In genomic region chr1:180230416-180230790, GRCh38 we compare ENCODE assay signal across 8 cellular contexts. TPM values are rescaled to one million over a fixed set of nuclear protein-coding genes. Genes with fewer than 3 reads are reported as not detected.
DNase-seq lines count a peak whose midpoint lies in the region; ATAC-seq, FAIRE-seq and TF ChIP-seq lines count a peak whose summit lies in the region.

No MANE protein-coding gene starts in this region.

- WGBS in K562 (ENCODE audit: insufficient coverage, low coverage, missing lambda C conversion rate), result 5% methylated on average over 28 of the region's 28 CpGs

- CTCF ChIA-PET in CD4-positive, alpha-beta T cell (lab: Charles Lee), result no interaction called here
- CTCF ChIA-PET in K562 (lab: Yijun Ruan, JAX; ENCODE audit: low intra/inter-chr PET ratio), result no interaction called here
- CTCF ChIA-PET in naive thymus-derived CD4-positive, alpha-beta T cell (lab: Charles Lee), result no interaction called here

- H3K9me3 Mint-ChIP-seq in CD4-positive, alpha-beta T cell, result no peaks in the 10 kb centered on the region
- H3K9me3 Mint-ChIP-seq in naive thymus-derived CD4-positive, alpha-beta T cell, result peaks cover 0 to 2% (median 0%) of the 10 kb centered on the region in 11 donors

- H3K79me2 ChIP-seq in K562 (ENCODE audit: control insufficient read depth, insufficient read depth, low read length), result no peaks in the 10 kb centered on the region

- peak; percentile 27 for ATAC-seq in CD4-positive, alpha-beta T cell (ENCODE audit: poor library complexity)
- peak; percentile 13 for ATAC-seq in K562
- ATAC-seq in naive thymus-derived CD4-positive, alpha-beta T cell, result no peak
- no peak for ATAC-seq in HG03097 (IDR thresholded peaks at IDR 0.05; ENCODE audit: low FRiP score, unreplicated experiment)
- no peak for ATAC-seq in HG02623 (IDR thresholded peaks at IDR 0.05; ENCODE audit: unreplicated experiment)
- ATAC-seq in HG03108 (IDR thresholded peaks at IDR 0.05; ENCODE audit: unreplicated experiment), result no peak

- no TSS peak for BruUV-seq in K562 (replicated peaks; lab: Mats Ljungman, UMichigan)

- no peaks in the 10 kb centered on the region for H3K36me3 ChIP-seq in K562 (ENCODE audit: control insufficient read depth, insufficient read depth, low read length)
- H3K36me3 ChIP-seq in naive thymus-derived CD4-positive, alpha-beta T cell (ENCODE audit: control insufficient read depth in 2 of 3, insufficient read depth in 3 of 3, low read length in 3 of 3), result no peaks in the 10 kb centered on the region

- peaks cover 89% of the 10 kb centered on the region for H3K27me3 Mint-ChIP-seq in CD4-positive, alpha-beta T cell
- H3K27me3 Mint-ChIP-seq in naive thymus-derived CD4-positive, alpha-beta T cell, result peaks cover 61 to 85% (median 65%) of the 10 kb centered on the region in 5 donors

- DNase-seq in CD4-positive, alpha-beta T cell, result no peak
- DNase-seq in HT1080 (ENCODE audit: low read depth) (peak; percentile 22), K562 (ENCODE audit: extremely low read depth in 1 of 4, low spot score in 3 of 4) (peak in 2 of 4 experiments; percentile 46 to 54), NCI-H2081 treated with DMSO at 0.1 percent for 48 hours (lab: John Stamatoyannopoulos, UW) (no peak)
- peak in 1 of 9 donors; percentile 32 for DNase-seq in naive thymus-derived CD4-positive, alpha-beta T cell

- no peaks in the 10 kb centered on the region for H3K36me3 Mint-ChIP-seq in CD4-positive, alpha-beta T cell (ENCODE audit: low read depth)
- H3K36me3 Mint-ChIP-seq in naive thymus-derived CD4-positive, alpha-beta T cell, result no peaks in the 10 kb centered on the region

- peaks cover 12% of the 10 kb centered on the region; the same call in 1 of the 2 replicates for H4K20me1 ChIP-seq in K562 (replicated peaks; ENCODE audit: control insufficient read depth, insufficient read depth, low read length)

- H3K4me1 ChIP-seq in K562 (replicated peaks in 1 of 2; ENCODE audit: control insufficient read depth in 2 of 2, insufficient read depth in 2 of 2, low read length in 2 of 2), result peaks cover 0 to 49% of the 10 kb centered on the region in 2 experiments; a peak in 3 of 5 replicates
- H3K4me1 ChIP-seq in naive thymus-derived CD4-positive, alpha-beta T cell (ENCODE audit: control insufficient read depth in 2 of 2, insufficient read depth in 2 of 2, low read length in 2 of 2), result peaks cover 19 to 21% of the 10 kb centered on the region in 2 donors

- no peak for TF ChIP-seq EP300 in K562 (IDR thresholded peaks at IDR 0.05; ENCODE audit: low read length)

- peak overlapping the region; percentile 76 for H3K4me3 Mint-ChIP-seq in CD4-positive, alpha-beta T cell
- peak overlapping the region; percentile 71 to 82 (median 78) for H3K4me3 Mint-ChIP-seq in naive thymus-derived CD4-positive, alpha-beta T cell

- H3K9me1 ChIP-seq in K562 (ENCODE audit: control insufficient read depth, insufficient read depth, low read length), result no peaks in the 10 kb centered on the region

- H3K27ac Mint-ChIP-seq in CD4-positive, alpha-beta T cell, result no peak overlapping the region
- no peak overlapping the region for H3K27ac Mint-ChIP-seq in naive thymus-derived CD4-positive, alpha-beta T cell

- no peaks in the 10 kb centered on the region for H3K9me3 ChIP-seq in CD4-positive, alpha-beta T cell (ENCODE audit: control insufficient read depth, low read length)
- H3K9me3 ChIP-seq in K562 (replicated peaks; ENCODE audit: control insufficient read depth, insufficient read depth, low read depth, low read length), result no peaks in the 10 kb centered on the region
- H3K9me3 ChIP-seq in naive thymus-derived CD4-positive, alpha-beta T cell (ENCODE audit: control insufficient read depth in 2 of 3, low read length in 3 of 3), result no peaks in the 10 kb centered on the region

- peaks cover 32% of the 10 kb centered on the region for H3K4me1 Mint-ChIP-seq in CD4-positive, alpha-beta T cell (ENCODE audit: low read depth)
- peaks cover 16 to 44% (median 26%) of the 10 kb centered on the region in 7 donors for H3K4me1 Mint-ChIP-seq in naive thymus-derived CD4-positive, alpha-beta T cell

- POLR2A ChIA-PET in CD4-positive, alpha-beta T cell (lab: Charles Lee), result no interaction called here
- POLR2A ChIA-PET in K562 (lab: Yijun Ruan, JAX), result interaction anchor here (0.7 kb wide), 2 partner anchors 14 kb away, joined by 3 to 4 read pairs; no protein-coding TSS in a partner anchor
- POLR2A ChIA-PET in naive thymus-derived CD4-positive, alpha-beta T cell (lab: Charles Lee), result no interaction called here

- peak overlapping the region; percentile 9; the same call in 1 of the 2 replicates for H2AFZ ChIP-seq in K562 (ENCODE audit: low read depth, low read length)

- in situ Hi-C loops in K562 (cut with MboI), result no loop called here

- peak overlapping the region; percentile 49 for H3K4me3 ChIP-seq in K562
- peak overlapping the region; percentile 35 for H3K4me3 ChIP-seq in naive thymus-derived CD4-positive, alpha-beta T cell (ENCODE audit: low read length)

- peak; percentile 75 for FAIRE-seq in K562 (lab: Jason Lieb, UNC)

- H3K9ac ChIP-seq in K562 (ENCODE audit: insufficient read depth in 1 of 2, low read depth in 2 of 2, low read length in 2 of 2), result peak overlapping the region in 1 of 2 experiments; percentile 66; a peak in 2 of 4 replicates

- H3K27me3 ChIP-seq in CD4-positive, alpha-beta T cell (ENCODE audit: control insufficient read depth, insufficient read depth, low read length), result peaks cover 84% of the 10 kb centered on the region
- H3K27me3 ChIP-seq in K562 (ENCODE audit: control insufficient read depth in 2 of 2, insufficient read depth in 2 of 2, low read length in 2 of 2), result peaks cover 73 to 76% of the 10 kb centered on the region in 2 experiments
- H3K27me3 ChIP-seq in naive thymus-derived CD4-positive, alpha-beta T cell (ENCODE audit: control insufficient read depth in 2 of 2, insufficient read depth in 2 of 2, low read length in 2 of 2), result peaks cover 17 to 44% of the 10 kb centered on the region in 2 donors

- TF ChIP-seq RAD21 in K562 (CRISPR knock-in tag; conservative IDR thresholded peaks at IDR 0.05 in 1 of 2, IDR thresholded peaks at IDR 0.05 in 1 of 2), result no peak

- H3K27ac ChIP-seq in CD4-positive, alpha-beta T cell (ENCODE audit: low read depth, low read length), result no peak overlapping the region
- no peak overlapping the region for H3K27ac ChIP-seq in K562 (ENCODE audit: extremely low read depth, low read depth, low read length)
- no peak overlapping the region for H3K27ac ChIP-seq in naive thymus-derived CD4-positive, alpha-beta T cell (ENCODE audit: low read depth, low read length)

- no peak for TF ChIP-seq POLR2A in K562 (conservative IDR thresholded peaks at IDR 0.05)

- TF ChIP-seq CTCF in CD4-positive, alpha-beta T cell (IDR thresholded peaks at IDR 0.05), result no peak
- no peak for TF ChIP-seq CTCF in K562 (IDR thresholded peaks at IDR 0.05 in 2 of 3, conservative IDR thresholded peaks at IDR 0.05 in 1 of 3; ENCODE audit: insufficient read depth in 2 of 3, low read depth in 1 of 3, low read length in 3 of 3)

- peak overlapping the region; percentile 69 for H3K4me2 ChIP-seq in K562 (ENCODE audit: insufficient read depth, low read length)

- intact Hi-C loops in CD4-positive, alpha-beta T cell (cut with DNase I, micrococcal nuclease), result no loop called here
- intact Hi-C loops in K562 (cut with micrococcal nuclease), result no loop called here
- intact Hi-C loops in naive thymus-derived CD4-positive, alpha-beta T cell (cut with micrococcal nuclease), result loop anchor here in 1 of 2 donors (10.0 kb wide), 1 partner anchor 404 kb away; the partner anchor contains the start of gene XPR1

TF ChIP-seq in K562, 482 proteins besides CTCF, POLR2A, EP300 and RAD21 (continues in another document):
- TF ChIP-seq MYNN (IDR thresholded peaks at IDR 0.05) (no peak), MYNN (CRISPR knock-in tag; IDR thresholded peaks at IDR 0.05) (no peak), ZC3H4 (CRISPR knock-in tag; IDR thresholded peaks at IDR 0.05; ENCODE audit: borderline replicate concordance) (0 out of 2 replicates have a peak, but pooled peaks have one; percentile 40)

RNA-seq across cellular contexts. Expression of gene LHX4, which starts 0.3 kb away (rescaled TPM):
- total RNA-seq in CD4-positive, alpha-beta T cell, result under 1 TPM in 1 of 2 experiments, not detected in 1; 0.03 TPM
- 0.72 and 1.6 TPM in 2 replicates for total RNA-seq in HT1080 (2014; rRNA removed; shearing (Covaris generic))
- 0.15 and 0.41 TPM in 2 replicates for polyA plus RNA-seq in HT1080 (2015; cell fraction: cytosol; rRNA removed)
- 0.22 and 0.39 TPM in 2 replicates for polyA plus RNA-seq in HT1080 (2015; cell fraction: nucleus; rRNA removed)
- 0.12 TPM in 1 of 2 replicates, not detected in the other for total RNA-seq in K562 (2011; cell fraction: chromatin; rRNA removed; ENCODE audit: low replicate concordance)
- not detected in 2 replicates for total RNA-seq in K562 (2011; cell fraction: nucleolus; rRNA removed)
- 0.15 TPM in 1 of 2 replicates, not detected in the other for total RNA-seq in K562 (2011; cell fraction: nucleoplasm; rRNA removed)
- total RNA-seq in K562 (2014; rRNA removed) (not detected in 2 replicates), K562 (2014; rRNA removed; fragmentation: Illumina TruSeq; extraction: Trizol) (0.03 and 0.04 TPM in 2 replicates), K562 (2015; rRNA removed; fragmentation: Illumina TruSeq; extraction: Trizol) (not detected in 2 replicates), K562 (2021) (not detected in 2 replicates)
- polyA plus RNA-seq in K562 (2011; rRNA removed) (0.01 and 0.03 TPM in 2 replicates), K562 (2014; fragmentation: Illumina TruSeq; extraction: Trizol) (not detected in 2 replicates), K562 (2014; fragmentation: Nextera tagmentation; extraction: Ambion mirVana) (under 1 TPM; 0.10 to 0.11 TPM), K562 (2014; rRNA removed) (not detected in 2 replicates)
- 0.01 TPM in 2 replicates for polyA plus RNA-seq in K562 (2011; cell fraction: cytosol; rRNA removed)
- 0.01 and 0.04 TPM in 2 replicates for polyA plus RNA-seq in K562 (2011; cell fraction: nucleus; rRNA removed)
- polyA plus RNA-seq in K562 (2012), result 1.1 and 1.6 TPM in 2 replicates
- not detected in 2 replicates for polyA minus RNA-seq in K562 (2011; rRNA and poly(A)+ RNA removed)
- polyA minus RNA-seq in K562 (2011; cell fraction: cytosol; rRNA and poly(A)+ RNA removed), result not detected in 2 replicates
- polyA minus RNA-seq in K562 (2011; cell fraction: nucleus; rRNA and poly(A)+ RNA removed), result 0.11 TPM in 1 of 2 replicates, not detected in the other
- under 1 TPM in 1 of 5 experiments, not detected in 4; 0.07 TPM for total RNA-seq in naive thymus-derived CD4-positive, alpha-beta T cell
- polyA plus RNA-seq in naive thymus-derived CD4-positive, alpha-beta T cell, result under 1 TPM; 0.24 to 0.58 TPM

Comparison
In these comparisons a context has a peak if more than half of its experiments do, and no peak if none do; other contexts are left out.
1. ATAC-seq: peak in CD4-positive, alpha-beta T cell (single experiment) and K562 (single experiment); none in naive thymus-derived CD4-positive, alpha-beta T cell (single experiment), HG03097 (single experiment), HG02623 (single experiment) and HG03108 (single experiment).